7 cellular contexts compared by ENCODE assay signal in the genomic region with DNA sequence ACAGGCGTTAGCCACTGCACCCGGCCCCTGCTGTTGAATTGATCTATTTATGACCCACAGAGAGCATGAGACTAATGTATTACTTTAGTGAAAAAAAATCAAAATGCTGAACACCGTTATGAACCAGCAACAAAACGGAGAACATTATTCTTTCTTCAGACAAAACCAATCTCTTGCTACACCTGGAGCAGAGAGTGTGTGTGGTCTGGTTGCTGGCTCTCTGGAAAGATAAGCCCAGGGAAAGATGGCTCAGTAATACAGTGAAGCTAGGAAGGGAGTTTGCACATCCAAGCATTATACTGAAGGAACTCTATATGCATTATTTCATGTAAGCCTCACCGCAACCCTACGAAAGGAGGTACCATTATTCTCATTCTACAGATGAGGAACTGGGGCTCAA.
"Had no signal": no experiment of that assay in that cellular context is flagged by ENCODE, and none has a peak within 500 bp of the region (broad histone marks: within the 10 kb centered on the region; RNA-seq: fewer than 3 reads in every experiment).

No MANE protein-coding gene starts in this region.

- DNase-seq: GDM1, GF-D8 had no signal

- FAIRE-seq: G401.6, GM12891, GM12892, GM18507, GM19239 had no signal
